Comparison of ENCODE assay signal across 25 cellular contexts in the genomic region with DNA sequence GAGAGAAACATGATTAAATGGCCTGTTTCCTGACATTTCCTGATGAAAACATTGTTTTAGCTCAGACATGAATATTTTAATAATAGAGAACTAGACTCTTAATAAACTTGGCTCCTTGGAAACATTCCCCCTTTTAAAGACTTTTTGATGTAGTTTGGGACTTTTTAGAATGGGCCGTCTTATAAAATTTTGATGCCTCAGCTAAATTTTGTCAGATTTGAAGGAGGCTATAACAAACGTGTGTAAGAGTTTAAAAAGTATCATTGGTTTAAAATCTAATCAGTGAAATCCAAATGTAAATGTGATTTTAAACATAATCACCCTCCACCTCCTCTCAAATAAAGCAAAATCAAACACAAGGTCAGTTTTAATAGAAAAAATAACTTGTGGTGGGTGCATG.
"Had no signal": no experiment of that assay in that cellular context is flagged by ENCODE, and none has a peak within 500 bp of the region (broad histone marks: within the 10 kb centered on the region; RNA-seq: fewer than 3 reads in every experiment).

No MANE protein-coding gene starts in this region.

- H3K9me3 Mint-ChIP-seq: natural killer cell treated with Interleukin-12 subunit alpha and Interleukin-12 subunit beta and Interleukin-15 and Interleukin-18, amount 100 ng/mL, for 72 hours had no signal

- H3K27me3 ChIP-seq: ovary, right atrium auricular region, stomach, testis, thyroid gland, transverse colon, upper lobe of left lung had no signal

- ATAC-seq: naive thymus-derived CD4-positive, alpha-beta T cell; natural killer cell treated with Interleukin-12 subunit alpha and Interleukin-12 subunit beta and Interleukin-15 and Interleukin-18, amount 100 ng/mL, for 72 hours; sciatic nerve; stimulated activated naive B cell treated with anti-CD40 and anti-IgM and Interleukin-4, amounts not matched to agents 10 μg/mL and 1 μg/mL and 100 μg/mL, for 72 hours; stimulated activated naive CD8-positive, alpha-beta T cell treated with anti-CD3 and anti-CD28 coated beads, Interleukin-15, Interleukin-2, amounts not matched to agents 100 U/mL and 50 U/mL, for 24 hours had no signal

- DNase-seq: hippocampal formation; left ventricle myocardium inferior; mesendoderm; naive thymus-derived CD4-positive, alpha-beta T cell; ovary; stimulated activated CD4-positive, alpha-beta T cell treated with anti-CD3 and anti-CD28 coated beads, Interleukin-12 subunit alpha, Interleukin-12 subunit beta, amount 100 ng/mL, for 4 hours; stimulated activated CD4-positive, alpha-beta T cell treated with anti-CD3 and anti-CD28 coated beads, Interleukin-15, amount 100 ng/mL, for 24 hours; stimulated activated CD4-positive, alpha-beta T cell treated with anti-CD3 and anti-CD28 coated beads, Interleukin-2, amount 100 ng/mL, for 24 hours; stimulated activated CD4-positive, alpha-beta T cell treated with anti-CD3 and anti-CD28 coated beads, Interleukin-4, amount 100 ng/mL, for 1 hour; stimulated activated naive B cell treated with anti-CD40 and anti-IgM and Interleukin-4, amounts not matched to agents 10 μg/mL and 1 μg/mL and 100 μg/mL, for 72 hours; stimulated activated naive CD8-positive, alpha-beta T cell treated with anti-CD3 and anti-CD28 coated beads, Interleukin-15, Interleukin-2, amounts not matched to agents 100 U/mL and 50 U/mL, for 24 hours; stomach; testis; thyroid gland; transverse colon; upper lobe of left lung had no signal

- H3K4me1 ChIP-seq: right atrium auricular region, stomach, testis, thyroid gland, transverse colon, upper lobe of left lung had no signal

- FAIRE-seq: keratinocyte, urothelium cell line had no signal

- H3K27me3 Mint-ChIP-seq: progenitor cell of endocrine pancreas had no signal

- H3K27ac ChIP-seq: left ventricle myocardium inferior, ovary, right atrium auricular region, skin epidermis, stomach, testis, thyroid gland, upper lobe of left lung had no signal

- H3K9me3 ChIP-seq: ovary, right atrium auricular region, stomach, testis, thyroid gland, transverse colon, upper lobe of left lung had no signal

- H3K27ac Mint-ChIP-seq: mesothelial cell of epicardium; naive thymus-derived CD4-positive, alpha-beta T cell; natural killer cell treated with Interleukin-12 subunit alpha and Interleukin-12 subunit beta and Interleukin-15 and Interleukin-18, amount 100 ng/mL, for 72 hours; progenitor cell of endocrine pancreas; stimulated activated naive B cell treated with anti-CD40 and anti-IgM and Interleukin-4, amounts not matched to agents 10 μg/mL and 1 μg/mL and 100 μg/mL, for 72 hours had no signal

- H3K4me3 Mint-ChIP-seq: mesothelial cell of epicardium; naive thymus-derived CD4-positive, alpha-beta T cell; natural killer cell treated with Interleukin-12 subunit alpha and Interleukin-12 subunit beta and Interleukin-15 and Interleukin-18, amount 100 ng/mL, for 72 hours; stimulated activated naive B cell treated with anti-CD40 and anti-IgM and Interleukin-4, amounts not matched to agents 10 μg/mL and 1 μg/mL and 100 μg/mL, for 72 hours had no signal

- H3K36me3 Mint-ChIP-seq: mesothelial cell of epicardium had no signal

- H3K36me3 ChIP-seq: left ventricle myocardium inferior, ovary, right atrium auricular region, stomach, thyroid gland, transverse colon, upper lobe of left lung had no signal

- H3K4me3 ChIP-seq: left ventricle myocardium inferior, lung, ovary, right atrium auricular region, skin epidermis, stomach, testis, thyroid gland, transverse colon, upper lobe of left lung had no signal
